ENCODE assay signal across 1 cellular context in genomic region chr11:119091083-119091650, GRCh38.
TF ChIP-seq lines count a peak whose summit lies in the region.

No MANE protein-coding gene starts in this region.

TF ChIP-seq in GM12878, 131 proteins besides CTCF, POLR2A, EP300 and RAD21:
- TF ChIP-seq, protein P1, sequence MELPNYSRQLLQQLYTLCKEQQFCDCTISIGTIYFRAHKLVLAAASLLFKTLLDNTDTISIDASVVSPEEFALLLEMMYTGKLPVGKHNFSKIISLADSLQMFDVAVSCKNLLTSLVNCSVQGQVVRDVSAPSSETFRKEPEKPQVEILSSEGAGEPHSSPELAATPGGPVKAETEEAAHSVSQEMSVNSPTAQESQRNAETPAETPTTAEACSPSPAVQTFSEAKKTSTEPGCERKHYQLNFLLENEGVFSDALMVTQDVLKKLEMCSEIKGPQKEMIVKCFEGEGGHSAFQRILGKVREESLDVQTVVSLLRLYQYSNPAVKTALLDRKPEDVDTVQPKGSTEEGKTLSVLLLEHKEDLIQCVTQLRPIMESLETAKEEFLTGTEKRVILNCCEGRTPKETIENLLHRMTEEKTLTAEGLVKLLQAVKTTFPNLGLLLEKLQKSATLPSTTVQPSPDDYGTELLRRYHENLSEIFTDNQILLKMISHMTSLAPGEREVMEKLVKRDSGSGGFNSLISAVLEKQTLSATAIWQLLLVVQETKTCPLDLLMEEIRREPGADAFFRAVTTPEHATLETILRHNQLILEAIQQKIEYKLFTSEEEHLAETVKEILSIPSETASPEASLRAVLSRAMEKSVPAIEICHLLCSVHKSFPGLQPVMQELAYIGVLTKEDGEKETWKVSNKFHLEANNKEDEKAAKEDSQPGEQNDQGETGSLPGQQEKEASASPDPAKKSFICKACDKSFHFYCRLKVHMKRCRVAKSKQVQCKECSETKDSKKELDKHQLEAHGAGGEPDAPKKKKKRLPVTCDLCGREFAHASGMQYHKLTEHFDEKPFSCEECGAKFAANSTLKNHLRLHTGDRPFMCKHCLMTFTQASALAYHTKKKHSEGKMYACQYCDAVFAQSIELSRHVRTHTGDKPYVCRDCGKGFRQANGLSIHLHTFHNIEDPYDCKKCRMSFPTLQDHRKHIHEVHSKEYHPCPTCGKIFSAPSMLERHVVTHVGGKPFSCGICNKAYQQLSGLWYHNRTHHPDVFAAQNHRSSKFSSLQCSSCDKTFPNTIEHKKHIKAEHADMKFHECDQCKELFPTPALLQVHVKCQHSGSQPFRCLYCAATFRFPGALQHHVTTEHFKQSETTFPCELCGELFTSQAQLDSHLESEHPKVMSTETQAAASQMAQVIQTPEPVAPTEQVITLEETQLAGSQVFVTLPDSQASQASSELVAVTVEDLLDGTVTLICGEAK (IDR thresholded peaks at IDR 0.05; ENCODE audit: borderline replicate concordance), result no peak
- TF ChIP-seq SIN3A (IDR thresholded peaks at IDR 0.05; ENCODE audit: low read depth, low read length), result no peak
- TF ChIP-seq MEF2B (IDR thresholded peaks at IDR 0.05; ENCODE audit: partially characterized antibody, poor library complexity, severe bottlenecking), result no peak
- no peak for TF ChIP-seq IKZF1 (conservative IDR thresholded peaks at IDR 0.05)
- TF ChIP-seq HCFC1 (IDR thresholded peaks at IDR 0.05; ENCODE audit: low read length), result no peak
- no peak for TF ChIP-seq EED (IDR thresholded peaks at IDR 0.05; ENCODE audit: low read depth)
- TF ChIP-seq E2F8 (IDR thresholded peaks at IDR 0.05; ENCODE audit: low read depth, partially characterized antibody), result no peak
TF ChIP-seq in GM12878: peak in this region for 0.
